In the genomic region with DNA sequence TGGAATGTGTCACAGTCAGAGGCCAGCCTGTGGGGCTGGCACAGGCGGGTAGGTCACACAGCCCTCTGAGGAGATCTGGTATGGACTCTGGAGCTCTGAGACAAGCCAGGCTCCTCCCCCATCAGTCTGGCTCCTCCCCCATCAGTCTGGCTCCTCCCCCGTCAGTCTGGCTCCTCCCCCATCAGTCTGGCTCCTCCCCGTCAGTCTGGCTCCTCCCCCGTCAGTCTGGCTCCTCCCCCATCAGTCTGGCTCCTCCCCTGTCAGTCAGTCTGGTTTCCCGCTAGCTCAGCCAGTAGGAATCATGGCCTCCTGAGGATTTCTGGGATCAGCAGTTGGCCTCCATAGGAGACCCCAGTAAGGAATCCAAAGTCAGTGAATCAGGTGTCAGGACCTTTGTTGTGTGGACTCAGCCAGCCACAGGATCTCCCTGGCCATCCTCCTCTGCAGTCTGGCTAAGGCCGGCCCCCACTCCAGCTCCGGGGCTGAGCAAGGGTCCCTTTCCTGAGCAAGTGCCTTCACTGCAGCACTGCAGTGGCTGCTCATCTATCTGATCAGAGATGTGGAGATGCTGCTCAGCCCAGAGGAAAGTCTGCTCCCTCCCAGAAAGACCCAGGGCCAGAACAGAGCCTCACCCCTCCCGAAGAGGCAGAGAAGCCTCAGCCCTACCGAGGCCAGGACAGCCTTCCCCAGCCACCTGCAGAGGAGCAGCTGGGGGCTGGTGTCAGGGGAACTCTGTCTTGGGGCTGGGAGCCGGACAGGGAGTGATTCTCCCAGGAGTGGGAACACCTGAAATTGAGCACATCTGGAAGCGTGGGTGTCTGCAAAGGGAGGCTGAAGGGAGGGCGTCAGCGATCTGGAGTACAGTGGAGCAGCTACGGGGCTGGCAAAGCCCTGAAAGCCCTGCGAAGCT, we compare ENCODE assay signal across 1 cellular context.
TF ChIP-seq lines count a peak whose summit lies in the region.

No MANE protein-coding gene starts in this region.

TF ChIP-seq in HepG2, 621 proteins besides CTCF, POLR2A, EP300 and RAD21 (continued from another document):
- TF ChIP-seq SP4 (CRISPR knock-in tag; IDR thresholded peaks at IDR 0.05), result no peak
- TF ChIP-seq ATM (IDR thresholded peaks at IDR 0.05; ENCODE audit: borderline replicate concordance), result no peak
